In the genomic region with DNA sequence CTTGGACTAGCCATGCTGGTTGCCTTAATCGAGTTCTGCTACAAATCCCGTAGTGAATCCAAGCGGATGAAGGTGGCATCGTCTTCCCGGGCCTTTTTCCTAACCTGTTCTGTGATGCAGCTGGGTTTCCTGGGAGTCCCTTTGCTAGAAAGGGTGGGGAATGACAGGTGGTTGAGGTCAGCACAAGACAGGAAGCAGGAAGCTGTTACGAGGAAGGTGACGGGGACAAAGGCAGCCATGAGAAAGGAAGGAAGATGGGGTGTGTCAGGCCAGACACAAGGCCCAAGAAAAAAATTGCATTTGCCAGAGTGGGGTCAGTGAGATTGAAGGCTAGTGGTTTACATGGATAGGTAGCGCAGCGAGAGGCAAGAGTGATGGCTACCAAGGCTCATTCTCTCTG, we compare ENCODE assay signal across 1 cellular context.
TF ChIP-seq lines count a peak whose summit lies in the region.

No MANE protein-coding gene starts in this region.

TF ChIP-seq in H1, 55 proteins besides CTCF, POLR2A, EP300 and RAD21 (continued from another document):
- TF ChIP-seq TAF7 (optimal IDR thresholded peaks at IDR 0.05; ENCODE audit: borderline replicate concordance, low read depth, low read length) = no peak
- TF ChIP-seq, protein P1, sequence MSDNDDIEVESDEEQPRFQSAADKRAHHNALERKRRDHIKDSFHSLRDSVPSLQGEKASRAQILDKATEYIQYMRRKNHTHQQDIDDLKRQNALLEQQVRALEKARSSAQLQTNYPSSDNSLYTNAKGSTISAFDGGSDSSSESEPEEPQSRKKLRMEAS (IDR thresholded peaks at IDR 0.05) = no peak
- TF ChIP-seq TAF1 (IDR thresholded peaks at IDR 0.05; ENCODE audit: low read depth, low read length) = no peak
- no peak for TF ChIP-seq NRF1 (IDR thresholded peaks at IDR 0.05; ENCODE audit: low read depth, low read length)
- no peak for TF ChIP-seq KDM5A (IDR thresholded peaks at IDR 0.05; ENCODE audit: low read length)
- TF ChIP-seq CHD2 (IDR thresholded peaks at IDR 0.05; ENCODE audit: low read length) = no peak
- no peak for TF ChIP-seq JUND (IDR thresholded peaks at IDR 0.05; ENCODE audit: low read length)
- no peak for TF ChIP-seq CTBP2 (IDR thresholded peaks at IDR 0.05; ENCODE audit: borderline replicate concordance, insufficient read depth, insufficient read length, low read length)
- no peak for TF ChIP-seq FOSL1 (IDR thresholded peaks at IDR 0.05; ENCODE audit: insufficient read depth, low read depth, low read length)
- TF ChIP-seq RBBP5 (IDR thresholded peaks at IDR 0.05; ENCODE audit: borderline replicate concordance, low read depth, low read length) = no peak
- TF ChIP-seq CBX8 (IDR thresholded peaks at IDR 0.05; ENCODE audit: borderline replicate concordance, low read depth, low read length) = no peak
- TF ChIP-seq KDM1A (IDR thresholded peaks at IDR 0.05; ENCODE audit: borderline replicate concordance, low read length) = no peak
- TF ChIP-seq RNF2 (IDR thresholded peaks at IDR 0.05; ENCODE audit: borderline replicate concordance, low read depth, low read length, missing control alignments, poor library complexity, severe bottlenecking) = no peak
- no peak for TF ChIP-seq GABPA (IDR thresholded peaks at IDR 0.05; ENCODE audit: borderline replicate concordance, insufficient read depth, low read length)
- no peak for TF ChIP-seq PHF8 (conservative IDR thresholded peaks at IDR 0.05; ENCODE audit: low read depth, low read length)
- no peak for TF ChIP-seq KDM4A (IDR thresholded peaks at IDR 0.05; ENCODE audit: low read depth, low read length, severe bottlenecking)
- TF ChIP-seq RFX5 (IDR thresholded peaks at IDR 0.05; ENCODE audit: borderline replicate concordance, low read depth, low read length) = no peak
- TF ChIP-seq, protein P2, sequence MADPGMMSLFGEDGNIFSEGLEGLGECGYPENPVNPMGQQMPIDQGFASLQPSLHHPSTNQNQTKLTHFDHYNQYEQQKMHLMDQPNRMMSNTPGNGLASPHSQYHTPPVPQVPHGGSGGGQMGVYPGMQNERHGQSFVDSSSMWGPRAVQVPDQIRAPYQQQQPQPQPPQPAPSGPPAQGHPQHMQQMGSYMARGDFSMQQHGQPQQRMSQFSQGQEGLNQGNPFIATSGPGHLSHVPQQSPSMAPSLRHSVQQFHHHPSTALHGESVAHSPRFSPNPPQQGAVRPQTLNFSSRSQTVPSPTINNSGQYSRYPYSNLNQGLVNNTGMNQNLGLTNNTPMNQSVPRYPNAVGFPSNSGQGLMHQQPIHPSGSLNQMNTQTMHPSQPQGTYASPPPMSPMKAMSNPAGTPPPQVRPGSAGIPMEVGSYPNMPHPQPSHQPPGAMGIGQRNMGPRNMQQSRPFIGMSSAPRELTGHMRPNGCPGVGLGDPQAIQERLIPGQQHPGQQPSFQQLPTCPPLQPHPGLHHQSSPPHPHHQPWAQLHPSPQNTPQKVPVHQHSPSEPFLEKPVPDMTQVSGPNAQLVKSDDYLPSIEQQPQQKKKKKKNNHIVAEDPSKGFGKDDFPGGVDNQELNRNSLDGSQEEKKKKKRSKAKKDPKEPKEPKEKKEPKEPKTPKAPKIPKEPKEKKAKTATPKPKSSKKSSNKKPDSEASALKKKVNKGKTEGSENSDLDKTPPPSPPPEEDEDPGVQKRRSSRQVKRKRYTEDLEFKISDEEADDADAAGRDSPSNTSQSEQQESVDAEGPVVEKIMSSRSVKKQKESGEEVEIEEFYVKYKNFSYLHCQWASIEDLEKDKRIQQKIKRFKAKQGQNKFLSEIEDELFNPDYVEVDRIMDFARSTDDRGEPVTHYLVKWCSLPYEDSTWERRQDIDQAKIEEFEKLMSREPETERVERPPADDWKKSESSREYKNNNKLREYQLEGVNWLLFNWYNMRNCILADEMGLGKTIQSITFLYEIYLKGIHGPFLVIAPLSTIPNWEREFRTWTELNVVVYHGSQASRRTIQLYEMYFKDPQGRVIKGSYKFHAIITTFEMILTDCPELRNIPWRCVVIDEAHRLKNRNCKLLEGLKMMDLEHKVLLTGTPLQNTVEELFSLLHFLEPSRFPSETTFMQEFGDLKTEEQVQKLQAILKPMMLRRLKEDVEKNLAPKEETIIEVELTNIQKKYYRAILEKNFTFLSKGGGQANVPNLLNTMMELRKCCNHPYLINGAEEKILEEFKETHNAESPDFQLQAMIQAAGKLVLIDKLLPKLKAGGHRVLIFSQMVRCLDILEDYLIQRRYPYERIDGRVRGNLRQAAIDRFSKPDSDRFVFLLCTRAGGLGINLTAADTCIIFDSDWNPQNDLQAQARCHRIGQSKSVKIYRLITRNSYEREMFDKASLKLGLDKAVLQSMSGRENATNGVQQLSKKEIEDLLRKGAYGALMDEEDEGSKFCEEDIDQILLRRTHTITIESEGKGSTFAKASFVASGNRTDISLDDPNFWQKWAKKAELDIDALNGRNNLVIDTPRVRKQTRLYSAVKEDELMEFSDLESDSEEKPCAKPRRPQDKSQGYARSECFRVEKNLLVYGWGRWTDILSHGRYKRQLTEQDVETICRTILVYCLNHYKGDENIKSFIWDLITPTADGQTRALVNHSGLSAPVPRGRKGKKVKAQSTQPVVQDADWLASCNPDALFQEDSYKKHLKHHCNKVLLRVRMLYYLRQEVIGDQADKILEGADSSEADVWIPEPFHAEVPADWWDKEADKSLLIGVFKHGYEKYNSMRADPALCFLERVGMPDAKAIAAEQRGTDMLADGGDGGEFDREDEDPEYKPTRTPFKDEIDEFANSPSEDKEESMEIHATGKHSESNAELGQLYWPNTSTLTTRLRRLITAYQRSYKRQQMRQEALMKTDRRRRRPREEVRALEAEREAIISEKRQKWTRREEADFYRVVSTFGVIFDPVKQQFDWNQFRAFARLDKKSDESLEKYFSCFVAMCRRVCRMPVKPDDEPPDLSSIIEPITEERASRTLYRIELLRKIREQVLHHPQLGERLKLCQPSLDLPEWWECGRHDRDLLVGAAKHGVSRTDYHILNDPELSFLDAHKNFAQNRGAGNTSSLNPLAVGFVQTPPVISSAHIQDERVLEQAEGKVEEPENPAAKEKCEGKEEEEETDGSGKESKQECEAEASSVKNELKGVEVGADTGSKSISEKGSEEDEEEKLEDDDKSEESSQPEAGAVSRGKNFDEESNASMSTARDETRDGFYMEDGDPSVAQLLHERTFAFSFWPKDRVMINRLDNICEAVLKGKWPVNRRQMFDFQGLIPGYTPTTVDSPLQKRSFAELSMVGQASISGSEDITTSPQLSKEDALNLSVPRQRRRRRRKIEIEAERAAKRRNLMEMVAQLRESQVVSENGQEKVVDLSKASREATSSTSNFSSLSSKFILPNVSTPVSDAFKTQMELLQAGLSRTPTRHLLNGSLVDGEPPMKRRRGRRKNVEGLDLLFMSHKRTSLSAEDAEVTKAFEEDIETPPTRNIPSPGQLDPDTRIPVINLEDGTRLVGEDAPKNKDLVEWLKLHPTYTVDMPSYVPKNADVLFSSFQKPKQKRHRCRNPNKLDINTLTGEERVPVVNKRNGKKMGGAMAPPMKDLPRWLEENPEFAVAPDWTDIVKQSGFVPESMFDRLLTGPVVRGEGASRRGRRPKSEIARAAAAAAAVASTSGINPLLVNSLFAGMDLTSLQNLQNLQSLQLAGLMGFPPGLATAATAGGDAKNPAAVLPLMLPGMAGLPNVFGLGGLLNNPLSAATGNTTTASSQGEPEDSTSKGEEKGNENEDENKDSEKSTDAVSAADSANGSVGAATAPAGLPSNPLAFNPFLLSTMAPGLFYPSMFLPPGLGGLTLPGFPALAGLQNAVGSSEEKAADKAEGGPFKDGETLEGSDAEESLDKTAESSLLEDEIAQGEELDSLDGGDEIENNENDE (IDR thresholded peaks at IDR 0.05; ENCODE audit: insufficient replicate concordance, low read length) = no peak
- no peak for TF ChIP-seq SIN3A (conservative IDR thresholded peaks at IDR 0.05 in 1 of 2, IDR thresholded peaks at IDR 0.05 in 1 of 2; ENCODE audit: low read depth in 1 of 2, low read length in 2 of 2)
